ENCODE assay signal across 8 cellular contexts in the genomic region with DNA sequence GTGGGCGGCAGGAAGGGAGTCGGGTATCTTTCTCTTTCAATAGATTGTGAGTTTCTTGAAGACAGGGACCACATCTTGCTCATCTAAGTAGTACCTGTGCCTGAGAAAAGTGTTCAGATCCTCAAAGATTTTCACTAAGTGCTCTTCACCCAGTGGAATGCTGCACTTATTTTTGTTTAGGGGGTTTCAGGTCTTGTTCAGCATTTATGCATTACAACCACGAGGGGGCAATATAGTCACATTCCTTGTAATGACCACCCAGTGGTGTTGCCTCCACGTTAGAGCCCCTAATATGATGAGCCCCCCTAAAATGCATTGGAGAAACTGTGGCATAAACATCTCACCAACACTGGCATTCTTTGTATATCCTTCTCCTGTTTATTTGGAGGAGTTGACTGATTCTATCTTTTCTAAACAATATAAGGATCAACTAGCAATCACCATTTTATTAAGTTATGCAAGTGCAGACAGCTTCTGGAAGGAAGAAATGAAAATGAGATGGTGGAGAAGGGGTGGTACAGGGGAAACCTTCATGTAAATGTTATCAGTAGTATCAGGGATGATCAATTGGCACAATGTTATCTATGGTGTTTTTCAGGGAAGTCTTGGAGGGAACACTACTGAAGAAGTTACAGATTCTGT. TPM values are rescaled to one million over a fixed set of nuclear protein-coding genes. Genes with fewer than 3 reads are reported as not detected.
A peak's percentile ranks its signal among the peaks of the same experiment; 100 is the strongest.
DNase-seq lines count a peak whose midpoint lies in the region; ATAC-seq and TF ChIP-seq lines count a peak whose summit lies in the region.

No MANE protein-coding gene starts in this region.

- H4K20me1 ChIP-seq in H9 (ENCODE audit: control insufficient read depth, insufficient read depth, insufficient read length) = no peaks in the 10 kb centered on the region

- H2BK20ac ChIP-seq in H9 (ENCODE audit: low read depth, low read length, poor library complexity, severe bottlenecking) = no peak overlapping the region

- H3K4ac ChIP-seq in H9 (ENCODE audit: low read depth, low read length) = no peak overlapping the region

- H3K9me3 ChIP-seq in CD8-positive, alpha-beta memory T cell (ENCODE audit: low read length) = no peaks in the 10 kb centered on the region
- no peaks in the 10 kb centered on the region for H3K9me3 ChIP-seq in H9 (ENCODE audit: control insufficient read depth, low read depth, low read length)
- no peaks in the 10 kb centered on the region for H3K9me3 ChIP-seq in neutrophil

- CTCF ChIA-PET in CD8-positive, alpha-beta memory T cell (lab: Charles Lee) = no interaction called here

- H3K14ac ChIP-seq in H9 (ENCODE audit: insufficient read depth, low read length) = no peak overlapping the region

- peaks cover 10 to 20% (median 11%) of the 10 kb centered on the region in 3 donors for H3K4me1 Mint-ChIP-seq in CD8-positive, alpha-beta memory T cell
- H3K4me1 Mint-ChIP-seq in H9 = peaks cover 47 to 55% of the 10 kb centered on the region in 2 experiments

- POLR2A ChIA-PET in CD8-positive, alpha-beta memory T cell (lab: Charles Lee) = no interaction called here

- no peak overlapping the region for H3T11ph ChIP-seq in H9 (ENCODE audit: low read length)

- H4K5ac ChIP-seq in H9 (ENCODE audit: insufficient read length, low read depth, low read length) = no peak overlapping the region

- TF ChIP-seq CTCF in H9 (conservative IDR thresholded peaks at IDR 0.05) (peak; percentile 84), epithelial cell of esophagus (IDR thresholded peaks at IDR 0.05; ENCODE audit: insufficient read depth, low read depth, low read length, missing control alignments) (peak; percentile 69), neutrophil (IDR thresholded peaks at IDR 0.05) (peak; percentile 63)

- peaks cover 7% of the 10 kb centered on the region for H3K23me2 ChIP-seq in H9 (ENCODE audit: insufficient read length, low read depth, low read length, poor library complexity, severe bottlenecking)

- no peak overlapping the region for H2AFZ ChIP-seq in H9 (ENCODE audit: low read length)

- DNase-seq in CD8-positive, alpha-beta memory T cell = peak in 3 of 5 donors; percentile 21 to 48 (median 31)
- DNase-seq in H9 = no peak
- DNase-seq in RKO (ENCODE audit: low spot score) = peak; percentile 56
- DNase-seq in epithelial cell of esophagus (ENCODE audit: low read depth) = peak; percentile 45

- H3K18ac ChIP-seq in H9 (ENCODE audit: insufficient read length, low read depth, low read length) = no peak overlapping the region

- ATAC-seq in GM19023 (IDR thresholded peaks at IDR 0.05; ENCODE audit: unreplicated experiment) = no peak
- no peak for ATAC-seq in HG03095 (IDR thresholded peaks at IDR 0.05; ENCODE audit: unreplicated experiment)
- no peak for ATAC-seq in GM18517 (IDR thresholded peaks at IDR 0.05; ENCODE audit: unreplicated experiment)

- H3K56ac ChIP-seq in H9 (ENCODE audit: insufficient read length, low read depth, low read length) = no peak overlapping the region

- no peak overlapping the region for H2AK5ac ChIP-seq in H9 (ENCODE audit: insufficient read length, low read length)

- no peak overlapping the region for H2BK12ac ChIP-seq in H9 (ENCODE audit: insufficient read length, low read depth, low read length)

- no peak overlapping the region for H3K27ac ChIP-seq in CD8-positive, alpha-beta memory T cell (ENCODE audit: low read depth, low read length)
- no peak overlapping the region for H3K27ac ChIP-seq in H9 (ENCODE audit: insufficient read length, low read depth, low read length)
- H3K27ac ChIP-seq in neutrophil = no peak overlapping the region

- H2BK120ac ChIP-seq in H9 (ENCODE audit: low read depth, low read length, poor library complexity, severe bottlenecking) = no peak overlapping the region

- no peak overlapping the region for H3K9ac ChIP-seq in H9 (ENCODE audit: extremely low read depth, insufficient read length, low read length)

- no peak overlapping the region for H3K4me3 ChIP-seq in CD8-positive, alpha-beta memory T cell (ENCODE audit: low read length)
- H3K4me3 ChIP-seq in epithelial cell of esophagus (ENCODE audit: low read length) = no peak overlapping the region
- H3K4me3 ChIP-seq in neutrophil (ENCODE audit: low read depth in 1 of 2, low read length in 1 of 2) = no peak overlapping the region

- H3K79me1 ChIP-seq in H9 (ENCODE audit: insufficient read depth, low read depth, low read length, poor library complexity, severe bottlenecking) = no peaks in the 10 kb centered on the region

- no peak overlapping the region for H3K4me2 ChIP-seq in H9 (ENCODE audit: insufficient read depth, insufficient read length, low read length)

- H2BK15ac ChIP-seq in H9 (ENCODE audit: low read depth, low read length) = no peak overlapping the region

- no peak overlapping the region for H3K4me3 Mint-ChIP-seq in CD8-positive, alpha-beta memory T cell
- H3K4me3 Mint-ChIP-seq in H9 = no peak overlapping the region

- peaks cover 24 to 65% of the 10 kb centered on the region in 2 donors for H3K27me3 Mint-ChIP-seq in CD8-positive, alpha-beta memory T cell
- no peaks in the 10 kb centered on the region for H3K27me3 Mint-ChIP-seq in H9 (ENCODE audit: low read depth)

- H3K36me3 Mint-ChIP-seq in CD8-positive, alpha-beta memory T cell = no peaks in the 10 kb centered on the region
- H3K36me3 Mint-ChIP-seq in H9 (ENCODE audit: insufficient read depth in 1 of 3, low read depth in 3 of 3) = no peaks in the 10 kb centered on the region

- H4K8ac ChIP-seq in H9 (replicated peaks; ENCODE audit: insufficient read length, low read depth, low read length) = no peak overlapping the region

- H3K23ac ChIP-seq in H9 (ENCODE audit: insufficient read length, low read depth, low read length) = no peak overlapping the region

- no peaks in the 10 kb centered on the region for H3K36me3 ChIP-seq in CD8-positive, alpha-beta memory T cell (ENCODE audit: insufficient read depth, low read length)
- H3K36me3 ChIP-seq in neutrophil = no peaks in the 10 kb centered on the region

- no CpG with 5 or more reads among the region's 4 CpGs for WGBS in H9 (ENCODE audit: extremely low coverage, insufficient read length, low lambda C conversion rate)

- H3K9me3 Mint-ChIP-seq in CD8-positive, alpha-beta memory T cell = peaks cover 0 to 1% (median 0%) of the 10 kb centered on the region in 5 donors
- no peaks in the 10 kb centered on the region; a peak in 1 of 5 replicates for H3K9me3 Mint-ChIP-seq in H9

- H4K91ac ChIP-seq in H9 (ENCODE audit: insufficient read length, low read depth, low read length) = no peak overlapping the region

- H3K27ac Mint-ChIP-seq in CD8-positive, alpha-beta memory T cell = no peak overlapping the region
- H3K27ac Mint-ChIP-seq in H9 = 0 out of 7 replicates have a peak overlapping the region, but pooled peaks of 1 of the 3 experiments have one; percentile 1

- peaks cover 15% of the 10 kb centered on the region for H3K27me3 ChIP-seq in CD8-positive, alpha-beta memory T cell (ENCODE audit: insufficient read depth, low read length, poor library complexity, severe bottlenecking)
- H3K27me3 ChIP-seq in H9 (ENCODE audit: insufficient read depth, low read length) (no peaks in the 10 kb centered on the region), neutrophil (peaks cover 5% of the 10 kb centered on the region)

- no peak overlapping the region for H2BK5ac ChIP-seq in H9 (ENCODE audit: insufficient read length, low read length)

- H3K79me2 ChIP-seq in H9 (ENCODE audit: insufficient read depth, low read length) = no peaks in the 10 kb centered on the region

- H3K4me1 ChIP-seq in CD8-positive, alpha-beta memory T cell (ENCODE audit: insufficient read depth, low read length) = peaks cover 6% of the 10 kb centered on the region
- H3K4me1 ChIP-seq in H9 (ENCODE audit: insufficient read depth, low read length) = peaks cover 4% of the 10 kb centered on the region; the same call in 1 of the 2 replicates
- H3K4me1 ChIP-seq in neutrophil (ENCODE audit: control insufficient read depth in 1 of 2, insufficient read depth in 1 of 2, low read depth in 1 of 2, low read length in 1 of 2) = peaks cover 21 to 23% of the 10 kb centered on the region in 2 experiments

RNA-seq across cellular contexts. Expression of a gene that starts 3.1 kb away (rescaled TPM):
- under 1 TPM; 0.18 to 0.46 TPM for total RNA-seq in CD8-positive, alpha-beta memory T cell
- polyA plus RNA-seq in CD8-positive, alpha-beta memory T cell = 0.08 TPM
- 24.0 and 24.5 TPM in 2 replicates for total RNA-seq in H9 (2021)

Comparison
In these comparisons a context has a peak if more than half of its experiments do, and no peak if none do; other contexts are left out.
1. RNA of a gene that starts 3.1 kb away (total RNA-seq): 24.0 to 24.5 TPM in H9; 0.18 to 0.46 TPM in CD8-positive, alpha-beta memory T cell; every median in the first group is over 10 times any median in the second.
2. Peak in every context shown above with its lines, with median percentiles within 50 percentile points of each other: CTCF ChIP-seq.